ENCODE assay signal across 29 cellular contexts in the genomic region with DNA sequence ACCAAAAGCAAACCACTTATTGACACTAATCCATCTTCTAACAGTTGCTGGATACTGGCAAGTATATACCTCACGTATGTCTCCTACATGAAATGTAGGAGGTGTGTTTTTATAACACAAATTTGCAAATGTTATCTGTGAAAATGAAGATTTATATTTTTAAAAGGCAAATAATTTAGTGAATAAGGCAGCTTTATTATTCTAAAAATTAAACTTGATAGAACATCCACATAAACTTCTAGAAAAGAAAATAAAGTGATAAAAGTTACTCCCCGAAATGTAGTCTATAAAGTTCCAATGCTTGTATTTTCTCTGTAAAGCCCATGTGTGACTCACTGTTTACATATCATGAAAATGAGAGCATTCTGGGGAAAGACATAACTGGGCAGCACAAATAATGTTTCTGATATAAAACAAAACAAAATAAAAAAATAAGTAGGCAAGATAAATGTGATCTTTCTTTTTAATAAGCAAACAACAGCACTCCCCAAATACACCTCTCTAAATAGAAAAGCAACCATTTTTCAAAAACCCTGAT.
DNase-seq lines count a peak whose midpoint lies in the region; ATAC-seq, FAIRE-seq and TF ChIP-seq lines count a peak whose summit lies in the region.
"Had no signal": no experiment of that assay in that cellular context is flagged by ENCODE, and none has a peak within 500 bp of the region (broad histone marks: within the 10 kb centered on the region; RNA-seq: fewer than 3 reads in every experiment).

No MANE protein-coding gene starts in this region.

- BruUV-seq in HepG2 (replicated peaks; lab: Mats Ljungman, UMichigan) = no TSS peak
- BruUV-seq in K562 (replicated peaks; lab: Mats Ljungman, UMichigan) = no TSS peak

- in situ Hi-C loops in HepG2 (cut with HindIII; ENCODE audit: extremely low pct_ligation_motif_present, low pct_unique_long_range_greater_than_20kb) = no loop called here
- in situ Hi-C loops in K562 (cut with MboI) = no loop called here

- H3K9me1 ChIP-seq in K562 (ENCODE audit: control insufficient read depth, insufficient read depth, low read length) = no peaks in the 10 kb centered on the region

- FAIRE-seq in HepG2 (lab: Jason Lieb, UNC) (no peak), K562 (lab: Jason Lieb, UNC) (no peak), frontal cortex (lab: Jason Lieb, UNC) (peak; percentile 50)
- FAIRE-seq: GM12892 had no signal

- no peak for TF ChIP-seq EP300 in HepG2 (IDR thresholded peaks at IDR 0.05; ENCODE audit: low read depth in 2 of 2, low read length in 2 of 2)
- TF ChIP-seq EP300 in HepG2 (CRISPR knock-in tag; IDR thresholded peaks at IDR 0.05; ENCODE audit: borderline replicate concordance) = no peak
- TF ChIP-seq EP300 in K562 (IDR thresholded peaks at IDR 0.05; ENCODE audit: low read length) = no peak

- H3K27me3 ChIP-seq in liver (ENCODE audit: control insufficient read depth in 4 of 4, insufficient read depth in 4 of 4, low read length in 3 of 4) (no peaks in the 10 kb centered on the region), HepG2 (ENCODE audit: control insufficient read depth in 1 of 2, insufficient read depth in 2 of 2, low read length in 2 of 2) (no peaks in the 10 kb centered on the region), K562 (ENCODE audit: control insufficient read depth in 2 of 2, insufficient read depth in 2 of 2, low read length in 2 of 2) (no peaks in the 10 kb centered on the region)
- H3K27me3 ChIP-seq: BLaER1, spleen, vagina had no signal

- H3K4me1 ChIP-seq in liver (ENCODE audit: control insufficient read depth in 4 of 4, insufficient read depth in 4 of 4, low read length in 3 of 4) (peaks cover 0 to 1% (median 0%) of the 10 kb centered on the region in 4 donors), HepG2 (ENCODE audit: insufficient read depth, low read length) (no peaks in the 10 kb centered on the region), K562 (replicated peaks in 1 of 2; ENCODE audit: control insufficient read depth in 2 of 2, insufficient read depth in 2 of 2, low read length in 2 of 2) (0 out of 5 replicates have a peak, but pooled peaks cover 0 to 3% of the 10 kb centered on the region in 2 experiments)
- H3K4me1 ChIP-seq: SJCRH30, vagina had no signal

- no peaks in the 10 kb centered on the region for H3K79me2 ChIP-seq in HepG2 (ENCODE audit: insufficient read depth, low read length)
- no peaks in the 10 kb centered on the region for H3K79me2 ChIP-seq in K562 (ENCODE audit: control insufficient read depth, insufficient read depth, low read length)

- H4K20me1 ChIP-seq in HepG2 (ENCODE audit: insufficient read depth, low read length) (no peaks in the 10 kb centered on the region), K562 (replicated peaks; ENCODE audit: control insufficient read depth, insufficient read depth, low read length) (no peaks in the 10 kb centered on the region)
- H4K20me1 ChIP-seq: BLaER1 had no signal

- CTCF ChIA-PET in HepG2 (lab: Yijun Ruan, JAX; ENCODE audit: low intra/inter-chr PET ratio, low total read pairs) (no interaction called here), K562 (lab: Yijun Ruan, JAX; ENCODE audit: low intra/inter-chr PET ratio) (no interaction called here)

- ATAC-seq in HepG2 (no peak), K562 (no peak), GM18520 (IDR thresholded peaks at IDR 0.05; ENCODE audit: unreplicated experiment) (no peak)
- ATAC-seq: activated CD4-positive, CD25-positive, alpha-beta regulatory T cell treated with anti-CD3 and anti-CD28 coated beads, Interleukin-2, amount 50 U/mL, for 24 hours; left colon; Panc1; stimulated activated effector memory CD8-positive, alpha-beta T cell treated with anti-CD3 and anti-CD28 coated beads, Interleukin-12 subunit alpha, Interleukin-12 subunit beta, amount 100 ng/mL, for 72 hours; T-cell had no signal

- intact Hi-C loops in HepG2 (cut with micrococcal nuclease; ENCODE audit: unreplicated experiment) (no loop called here), K562 (cut with micrococcal nuclease) (no loop called here)

- H3K27ac ChIP-seq in liver (ENCODE audit: low read depth in 1 of 2, low read length in 2 of 2) = no peak overlapping the region
- H3K27ac ChIP-seq in HepG2 (ENCODE audit: extremely low read length, insufficient read depth, low read length) = no peak overlapping the region
- H3K27ac ChIP-seq in K562 (ENCODE audit: extremely low read depth, low read depth, low read length) = no peak overlapping the region
- peak overlapping the region; percentile 85 for H3K27ac ChIP-seq in temporal lobe (ENCODE audit: low read depth, low read length)
- H3K27ac ChIP-seq: BLaER1, coronary artery, HL-60, SJCRH30, spleen, thoracic aorta, vagina had no signal

- POLR2A ChIA-PET in HepG2 (lab: Yijun Ruan, JAX) = no interaction called here
- POLR2A ChIA-PET in K562 (lab: Yijun Ruan, JAX) = no interaction called here

- 82% methylated on average over 2 of the region's 2 CpGs for WGBS in liver
- 28% methylated on average over 2 of the region's 2 CpGs for WGBS in HepG2 (ENCODE audit: low lambda C conversion rate)
- 18% methylated on average over 2 of the region's 2 CpGs for WGBS in K562 (ENCODE audit: insufficient coverage, low coverage, missing lambda C conversion rate)

- H2AFZ ChIP-seq in HepG2 (ENCODE audit: low read length) (no peak overlapping the region), K562 (ENCODE audit: low read depth, low read length) (no peak overlapping the region)

- H3K4me2 ChIP-seq in HepG2 (ENCODE audit: low read depth, low read length) = no peak overlapping the region
- no peak overlapping the region for H3K4me2 ChIP-seq in K562 (ENCODE audit: insufficient read depth, low read length)
- H3K4me2 ChIP-seq: BLaER1 had no signal

- TF ChIP-seq CTCF in liver (IDR thresholded peaks at IDR 0.05; ENCODE audit: low read depth, low read length, missing input control) = no peak
- no peak for TF ChIP-seq CTCF in HepG2 (CRISPR knock-in tag; IDR thresholded peaks at IDR 0.05)
- no peak for TF ChIP-seq CTCF in K562 (IDR thresholded peaks at IDR 0.05 in 2 of 3, conservative IDR thresholded peaks at IDR 0.05 in 1 of 3; ENCODE audit: insufficient read depth in 2 of 3, low read depth in 1 of 3, low read length in 3 of 3)

- TF ChIP-seq RAD21 in liver (IDR thresholded peaks at IDR 0.05) (no peak), HepG2 (CRISPR knock-in tag; IDR thresholded peaks at IDR 0.05) (no peak), K562 (CRISPR knock-in tag; conservative IDR thresholded peaks at IDR 0.05 in 1 of 2, IDR thresholded peaks at IDR 0.05 in 1 of 2) (no peak)

- H3K36me3 ChIP-seq in liver (ENCODE audit: control insufficient read depth in 4 of 4, insufficient read depth in 3 of 4, low read depth in 1 of 4, low read length in 3 of 4) (no peaks in the 10 kb centered on the region), HepG2 (replicated peaks in 1 of 2; ENCODE audit: control insufficient read depth in 1 of 2, insufficient read depth in 2 of 2, low read length in 2 of 2) (no peaks in the 10 kb centered on the region), K562 (ENCODE audit: control insufficient read depth, insufficient read depth, low read length) (no peaks in the 10 kb centered on the region)
- H3K36me3 ChIP-seq: BLaER1, SJCRH30, spleen, thoracic aorta, vagina had no signal

- H3K9me3 ChIP-seq in liver (ENCODE audit: control insufficient read depth in 4 of 4, low read length in 3 of 4) = no peaks in the 10 kb centered on the region
- H3K9me3 ChIP-seq in HepG2 (ENCODE audit: low read length) = no peaks in the 10 kb centered on the region
- H3K9me3 ChIP-seq in K562 (replicated peaks; ENCODE audit: control insufficient read depth, insufficient read depth, low read depth, low read length) = no peaks in the 10 kb centered on the region
- H3K9me3 ChIP-seq: BLaER1, SJCRH30, spleen, thoracic aorta, vagina had no signal

- H3K9ac ChIP-seq in liver (ENCODE audit: low read depth in 1 of 2, low read length in 2 of 2) (no peak overlapping the region), HepG2 (ENCODE audit: insufficient read depth, low read depth, low read length) (no peak overlapping the region), K562 (ENCODE audit: insufficient read depth in 1 of 2, low read depth in 2 of 2, low read length in 2 of 2) (no peak overlapping the region)
- H3K9ac ChIP-seq: BLaER1 had no signal

- DNase-seq in HepG2 (ENCODE audit: low spot score) = no peak
- DNase-seq in K562 (ENCODE audit: extremely low read depth in 1 of 4, low spot score in 3 of 4) = no peak
- DNase-seq in frontal cortex (ENCODE audit: low spot score in 2 of 2) = no peak
- no peak for DNase-seq in middle frontal gyrus (ENCODE audit: extremely low spot score, low spot score)
- DNase-seq in T1000 (lab: John Stamatoyannopoulos, UW) = no peak
- DNase-seq: activated CD4-positive, alpha-beta memory T cell treated with anti-CD3 and anti-CD28 coated beads, Interleukin-2, amount 10 ng/mL, durations not matched to agents 7 days and 5 days; activated effector memory CD4-positive, alpha-beta T cell treated with Interleukin-2 at 50 U/mL for 16 hours; activated naive CD8-positive, alpha-beta T cell treated with anti-CD3 and anti-CD28 coated beads, Interleukin-2, amount 10 ng/mL, durations not matched to agents 7 days and 5 days; activated T-cell treated with anti-CD3 and anti-CD28 coated beads for 4 hours; left colon; naive B cell; NCI-H1105 treated with DMSO at 0.1 percent for 48 hours; retina; SJCRH30; spleen; stimulated activated CD4-positive, alpha-beta T cell treated with anti-CD3 and anti-CD28 coated beads, Interleukin-2, amount 100 ng/mL, for 48 hours; T-cell had no signal

- H3K4me3 ChIP-seq in liver (ENCODE audit: low read depth in 1 of 3, low read length in 3 of 3) (no peak overlapping the region), HepG2 (replicated peaks in 1 of 3; ENCODE audit: insufficient read depth in 1 of 3, low read depth in 2 of 3, low read length in 3 of 3) (no peak overlapping the region), K562 (no peak overlapping the region)
- H3K4me3 ChIP-seq: BLaER1, coronary artery, SJCRH30, spleen, thoracic aorta, vagina had no signal

- TF ChIP-seq POLR2A in HepG2 (IDR thresholded peaks at IDR 0.05; ENCODE audit: insufficient read depth in 1 of 2, low read depth in 2 of 2, low read length in 2 of 2) = no peak
- no peak for TF ChIP-seq POLR2A in K562 (conservative IDR thresholded peaks at IDR 0.05)

TF ChIP-seq in liver, 16 proteins besides CTCF, POLR2A, EP300 and RAD21 (continues in another document):
- peak; percentile 6 for TF ChIP-seq FOXA2 (IDR thresholded peaks at IDR 0.05)
- no peak for TF ChIP-seq JUND (IDR thresholded peaks at IDR 0.05)
- no peak for TF ChIP-seq NR2F2 (IDR thresholded peaks at IDR 0.05)

TF ChIP-seq in HepG2, 621 proteins besides CTCF, POLR2A, EP300 and RAD21 (continues in another document):
- no peak for TF ChIP-seq ZNF83 (CRISPR knock-in tag; IDR thresholded peaks at IDR 0.05; ENCODE audit: borderline replicate concordance)
